Comparison of ENCODE assay signal across 12 cellular contexts in the genomic region with DNA sequence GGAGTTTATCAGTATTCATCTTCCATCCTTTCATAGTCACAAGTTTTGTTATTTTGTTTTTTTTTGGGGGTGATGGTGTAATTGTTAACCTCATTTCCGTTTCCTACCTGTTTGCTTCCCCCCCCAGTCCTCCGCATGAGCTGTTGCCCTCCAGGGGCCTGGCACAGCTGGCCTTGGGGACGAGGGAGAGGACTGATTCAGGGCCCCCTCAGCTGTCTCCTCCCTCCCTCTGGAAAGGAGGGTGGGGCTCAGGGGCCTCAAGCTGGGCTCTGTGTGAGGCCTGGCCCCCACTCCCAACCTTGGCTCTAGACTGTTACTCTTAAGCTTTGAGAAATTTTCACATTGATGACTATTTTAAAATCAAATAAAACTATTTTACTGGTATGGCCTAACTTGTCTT. TPM values are rescaled to one million over a fixed set of nuclear protein-coding genes. Genes with fewer than 3 reads are reported as not detected.
DNase-seq lines count a peak whose midpoint lies in the region; ATAC-seq and TF ChIP-seq lines count a peak whose summit lies in the region.
"Had no signal": no experiment of that assay in that cellular context is flagged by ENCODE, and none has a peak within 500 bp of the region (broad histone marks: within the 10 kb centered on the region; RNA-seq: fewer than 3 reads in every experiment).

No MANE protein-coding gene starts in this region.

- peaks cover 4% of the 10 kb centered on the region for H3K36me3 ChIP-seq in breast epithelium
- peaks cover 15% of the 10 kb centered on the region for H3K36me3 ChIP-seq in mammary epithelial cell (ENCODE audit: insufficient read depth, low read length)

- H3K4me1 ChIP-seq in breast epithelium (no peaks in the 10 kb centered on the region), mammary epithelial cell (ENCODE audit: insufficient read depth, low read length) (peaks cover 12% of the 10 kb centered on the region)

- peaks cover 50% of the 10 kb centered on the region for H3K36me3 Mint-ChIP-seq in MCF 10A (ENCODE audit: insufficient read depth, unreplicated experiment)
- H3K36me3 Mint-ChIP-seq in stimulated activated naive B cell treated with anti-CD40 and anti-IgM and Interleukin-4, amounts not matched to agents 10 μg/mL and 1 μg/mL and 100 μg/mL, for 72 hours = peaks cover 23 to 43% of the 10 kb centered on the region in 2 donors

- H3K79me2 ChIP-seq in mammary epithelial cell (ENCODE audit: insufficient read depth, low read length) = no peaks in the 10 kb centered on the region

- no peaks in the 10 kb centered on the region for H3K9me3 ChIP-seq in breast epithelium
- H3K9me3 ChIP-seq in mammary epithelial cell (replicated peaks; ENCODE audit: insufficient read depth, low read length) = no peaks in the 10 kb centered on the region
- H3K9me3 ChIP-seq: heart left ventricle, left lung, neutrophil had no signal

- CTCF ChIA-PET in MCF 10A (lab: Yijun Ruan, JAX) = interaction anchor here (0.6 to 6.4 kb wide), 37 partner anchors 9 to 604 kb away, joined by 3 to 93 read pairs (median 5); a partner anchor contains a TSS
- CTCF ChIA-PET in mammary epithelial cell (lab: Charles Lee; ENCODE audit: low non-redundant PET) = interaction anchor here (1.0 kb wide), 1 partner anchor 103 kb away, joined by 3 read pairs; no protein-coding TSS in a partner anchor

- TSS peak; percentile 37 for BruUV-seq in MCF 10A (replicated peaks; lab: Mats Ljungman, UMichigan)
- TSS peak; percentile 51 for BruUV-seq in mammary epithelial cell (replicated peaks; lab: Mats Ljungman, UMichigan)

- H3K4me2 ChIP-seq in mammary epithelial cell (ENCODE audit: insufficient read depth, low read depth, low read length) = no peak overlapping the region

- no peaks in the 10 kb centered on the region for H4K20me1 ChIP-seq in mammary epithelial cell (ENCODE audit: insufficient read depth, low read length)

- H3K27ac ChIP-seq in breast epithelium (peak overlapping the region in 1 of 2 donors; percentile 40), mammary epithelial cell (ENCODE audit: insufficient read depth, low read depth, low read length) (no peak overlapping the region)
- H3K27ac ChIP-seq: C4-2B, left lung, neutrophil had no signal

- intact Hi-C loops in MCF 10A (cut with micrococcal nuclease) = loop anchor here (1.0 kb wide), 3 partner anchors 52 to 243 kb away; no protein-coding TSS in a partner anchor
- intact Hi-C loops in breast epithelium (cut with DNase I; ENCODE audit: low total_unique reads) = loop anchor here (10.0 kb wide), 2 partner anchors 51 to 141 kb away; a partner anchor contains a TSS
- intact Hi-C loops in mammary epithelial cell (cut with micrococcal nuclease) = loop anchor here (1.0 kb wide), 3 partner anchors 52 to 243 kb away; no protein-coding TSS in a partner anchor

- no peak for TF ChIP-seq POLR2A in breast epithelium (IDR thresholded peaks at IDR 0.05)

- no peak for DNase-seq in MCF 10A (ENCODE audit: unreplicated experiment)
- no peak for DNase-seq in breast epithelium (ENCODE audit: low spot score in 2 of 2)
- DNase-seq in mammary epithelial cell = no peak
- DNase-seq in stimulated activated naive B cell treated with anti-CD40 and anti-IgM and Interleukin-4, amounts not matched to agents 10 μg/mL and 1 μg/mL and 100 μg/mL, for 72 hours = no peak

- H2AFZ ChIP-seq in mammary epithelial cell (ENCODE audit: low read depth, low read length) = no peak overlapping the region

- no peak overlapping the region for H3K27ac Mint-ChIP-seq in MCF 10A (ENCODE audit: low read depth, unreplicated experiment)
- H3K27ac Mint-ChIP-seq in stimulated activated naive B cell treated with anti-CD40 and anti-IgM and Interleukin-4, amounts not matched to agents 10 μg/mL and 1 μg/mL and 100 μg/mL, for 72 hours = peak overlapping the region; percentile 56
- H3K27ac Mint-ChIP-seq: H9 had no signal

- no peaks in the 10 kb centered on the region for H3K27me3 Mint-ChIP-seq in MCF 10A (ENCODE audit: insufficient read depth, unreplicated experiment)
- peaks cover 18 to 22% of the 10 kb centered on the region in 2 donors for H3K27me3 Mint-ChIP-seq in stimulated activated naive B cell treated with anti-CD40 and anti-IgM and Interleukin-4, amounts not matched to agents 10 μg/mL and 1 μg/mL and 100 μg/mL, for 72 hours

- in situ Hi-C loops in mammary epithelial cell (cut with MboI; ENCODE audit: low sequenced_read_pairs in 2 of 2) = no loop called here

- H3K4me3 ChIP-seq in breast epithelium (no peak overlapping the region), mammary epithelial cell (replicated peaks in 1 of 3; ENCODE audit: insufficient read depth in 1 of 3, low read depth in 2 of 3, low read length in 3 of 3) (no peak overlapping the region)
- H3K4me3 ChIP-seq: heart left ventricle, left lung had no signal

- H3K27me3 ChIP-seq in breast epithelium (no peaks in the 10 kb centered on the region), mammary epithelial cell (ENCODE audit: insufficient read depth, low read length) (no peaks in the 10 kb centered on the region)

- POLR2A ChIA-PET in MCF 10A (lab: Yijun Ruan, JAX) = interaction anchor here (1.0 to 3.3 kb wide), 16 partner anchors 8 to 527 kb away, joined by 3 to 29 read pairs (median 6); a partner anchor contains a TSS

- no peak overlapping the region for H3K4me3 Mint-ChIP-seq in MCF 10A (ENCODE audit: unreplicated experiment)
- H3K4me3 Mint-ChIP-seq in stimulated activated naive B cell treated with anti-CD40 and anti-IgM and Interleukin-4, amounts not matched to agents 10 μg/mL and 1 μg/mL and 100 μg/mL, for 72 hours = no peak overlapping the region
- H3K4me3 Mint-ChIP-seq: H9 had no signal

- TF ChIP-seq CTCF in MCF 10A (IDR thresholded peaks at IDR 0.05; ENCODE audit: unreplicated experiment) (no peak), breast epithelium (IDR thresholded peaks at IDR 0.05) (no peak), mammary epithelial cell (conservative IDR thresholded peaks at IDR 0.05 in 1 of 2, IDR thresholded peaks at IDR 0.05 in 1 of 2; ENCODE audit: extremely low read depth in 1 of 2, insufficient read depth in 1 of 2, low read depth in 1 of 2, low read length in 2 of 2) (no peak)

- dilution Hi-C loops in mammary epithelial cell (cut with HindIII; ENCODE audit: low sequenced_read_pairs) = no loop called here

- no peak overlapping the region for H3K9ac ChIP-seq in mammary epithelial cell (ENCODE audit: insufficient read depth, low read length)

- WGBS in mammary epithelial cell (ENCODE audit: low coverage, missing lambda C conversion rate) = 71% methylated on average over 3 of the region's 3 CpGs

- ATAC-seq in stimulated activated naive B cell treated with anti-CD40 and anti-IgM and Interleukin-4, amounts not matched to agents 10 μg/mL and 1 μg/mL and 100 μg/mL, for 72 hours (replicated peaks) = no peak
- ATAC-seq in HG03045 (IDR thresholded peaks at IDR 0.05; ENCODE audit: unreplicated experiment) = no peak
- ATAC-seq in GM21723 (IDR thresholded peaks at IDR 0.05; ENCODE audit: unreplicated experiment) = no peak

- H3K9me3 Mint-ChIP-seq in MCF 10A (ENCODE audit: unreplicated experiment) = no peaks in the 10 kb centered on the region
- H3K9me3 Mint-ChIP-seq in stimulated activated naive B cell treated with anti-CD40 and anti-IgM and Interleukin-4, amounts not matched to agents 10 μg/mL and 1 μg/mL and 100 μg/mL, for 72 hours = no peaks in the 10 kb centered on the region

- peaks cover 11% of the 10 kb centered on the region for H3K4me1 Mint-ChIP-seq in MCF 10A (ENCODE audit: insufficient read depth, unreplicated experiment)
- peaks cover 26 to 41% of the 10 kb centered on the region in 2 donors for H3K4me1 Mint-ChIP-seq in stimulated activated naive B cell treated with anti-CD40 and anti-IgM and Interleukin-4, amounts not matched to agents 10 μg/mL and 1 μg/mL and 100 μg/mL, for 72 hours

RNA-seq across cellular contexts. Expression of a gene that starts 4.0 kb away (rescaled TPM):
- 0.37 and 1.2 TPM in 2 replicates for total RNA-seq in MCF 10A (2022)
- under 1 TPM in 2 of 3 donors, not detected in 1; 0.29 to 0.33 TPM for total RNA-seq in breast epithelium
- total RNA-seq in mammary epithelial cell = 1 to 10 TPM in 1 of 2 donors, under 1 TPM in 1; 0.83 to 1.6 TPM
- polyA plus RNA-seq in mammary epithelial cell = 0.75 TPM
- polyA minus RNA-seq in mammary epithelial cell = not detected
- total RNA-seq: mononuclear cell had no signal

RNA-seq across cellular contexts. Expression of a gene that starts 10.6 kb away (rescaled TPM):
- 65.1 and 72.9 TPM in 2 replicates for total RNA-seq in MCF 10A (2022)
- 100 to 1,000 TPM in 1 of 3 donors, 10 to 100 TPM in 2; 89.5 to 100 (median 96.2) TPM for total RNA-seq in breast epithelium
- total RNA-seq in mammary epithelial cell = 10 to 100 TPM; 71.2 to 83.8 TPM
- 112 TPM for polyA plus RNA-seq in mammary epithelial cell
- 104 TPM for polyA minus RNA-seq in mammary epithelial cell

RNA-seq across cellular contexts. Expression of a gene that starts 10.7 kb away (rescaled TPM):
- total RNA-seq in MCF 10A (2022) (54.9 and 63.6 TPM in 2 replicates), breast epithelium (10 to 100 TPM; 18.9 to 38.8 (median 38.7) TPM), mammary epithelial cell (10 to 100 TPM; 28.2 to 50.5 TPM)
- 63.6 TPM for polyA plus RNA-seq in mammary epithelial cell
- 200 TPM for polyA minus RNA-seq in mammary epithelial cell

RNA-seq across cellular contexts. Expression of a gene that starts 28.8 kb away (rescaled TPM):
- total RNA-seq in MCF 10A (2022) = 70.9 and 78.9 TPM in 2 replicates
- 10 to 100 TPM; 18.6 to 21.8 (median 21.3) TPM for total RNA-seq in breast epithelium
- total RNA-seq in mammary epithelial cell = 10 to 100 TPM; 26.8 to 80.5 TPM
- 34.1 TPM for polyA plus RNA-seq in mammary epithelial cell
- polyA minus RNA-seq in mammary epithelial cell = 37.0 TPM

RNA-seq across cellular contexts. Expression of a gene that starts 50.8 kb away (rescaled TPM):
- total RNA-seq in MCF 10A (2022) (13.6 and 30.2 TPM in 2 replicates), breast epithelium (1 to 10 TPM in 2 of 3 donors, not detected in 1; 3.6 to 8.9 TPM), mammary epithelial cell (10 to 100 TPM; 45.2 to 49.9 TPM)
- 53.9 TPM for polyA plus RNA-seq in mammary epithelial cell
- polyA minus RNA-seq in mammary epithelial cell = 51.4 TPM
